In the genomic region with DNA sequence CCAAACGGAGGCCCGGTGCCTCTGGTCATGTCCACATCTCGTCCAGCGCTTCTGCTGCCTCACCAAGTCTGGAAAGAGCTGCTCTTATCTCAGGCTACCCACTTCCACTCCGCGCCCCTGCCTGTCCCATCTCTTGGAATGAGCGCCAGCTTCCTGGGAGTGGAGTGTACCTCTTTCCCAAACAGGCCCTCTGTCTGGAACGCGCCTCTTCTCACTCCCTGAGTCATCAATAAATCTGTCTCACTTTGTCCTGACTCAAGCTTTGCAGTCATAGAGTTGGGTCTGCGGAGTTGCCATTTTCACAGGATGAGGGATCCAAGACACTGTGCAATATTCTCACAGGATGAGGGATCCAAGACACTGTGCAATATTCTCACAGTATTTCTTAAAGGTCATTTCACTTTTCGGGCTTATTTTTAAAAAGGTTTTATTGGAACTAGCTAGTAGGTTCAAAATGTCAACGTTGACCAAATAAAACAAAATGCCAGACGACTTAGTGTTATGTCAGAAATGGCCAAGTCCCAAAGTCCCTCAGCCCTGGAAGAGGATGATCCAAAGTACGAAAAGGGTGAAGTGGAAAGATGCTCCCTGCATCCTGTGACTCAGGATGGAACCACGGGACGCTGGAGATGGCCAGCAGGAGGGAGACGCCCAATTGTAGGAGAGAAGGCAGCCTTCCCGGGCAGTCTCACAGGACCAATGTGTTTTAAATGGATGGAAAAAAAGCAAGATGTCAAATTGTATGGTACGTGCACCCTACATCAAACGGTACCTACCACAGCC, we compare ENCODE assay signal across 1 cellular context.
TF ChIP-seq lines count a peak whose summit lies in the region.

No MANE protein-coding gene starts in this region.

TF ChIP-seq in HepG2, 621 proteins besides CTCF, POLR2A, EP300 and RAD21 (continued from another document):
- peak; percentile 33 to 44; a peak in 1 of 4 replicates for TF ChIP-seq MAFK (conservative IDR thresholded peaks at IDR 0.05 in 1 of 2, IDR thresholded peaks at IDR 0.05 in 1 of 2; ENCODE audit: low read length in 2 of 2)
- TF ChIP-seq, protein P1, sequence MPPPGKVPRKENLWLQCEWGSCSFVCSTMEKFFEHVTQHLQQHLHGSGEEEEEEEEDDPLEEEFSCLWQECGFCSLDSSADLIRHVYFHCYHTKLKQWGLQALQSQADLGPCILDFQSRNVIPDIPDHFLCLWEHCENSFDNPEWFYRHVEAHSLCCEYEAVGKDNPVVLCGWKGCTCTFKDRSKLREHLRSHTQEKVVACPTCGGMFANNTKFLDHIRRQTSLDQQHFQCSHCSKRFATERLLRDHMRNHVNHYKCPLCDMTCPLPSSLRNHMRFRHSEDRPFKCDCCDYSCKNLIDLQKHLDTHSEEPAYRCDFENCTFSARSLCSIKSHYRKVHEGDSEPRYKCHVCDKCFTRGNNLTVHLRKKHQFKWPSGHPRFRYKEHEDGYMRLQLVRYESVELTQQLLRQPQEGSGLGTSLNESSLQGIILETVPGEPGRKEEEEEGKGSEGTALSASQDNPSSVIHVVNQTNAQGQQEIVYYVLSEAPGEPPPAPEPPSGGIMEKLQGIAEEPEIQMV (CRISPR knock-in tag; IDR thresholded peaks at IDR 0.05; ENCODE audit: low read depth): no peak
